Comparison of ENCODE assay signal across 8 cellular contexts in genomic region chr5:72366324-72366976, GRCh38. TPM values are rescaled to one million over a fixed set of nuclear protein-coding genes. Genes with fewer than 3 reads are reported as not detected.
DNase-seq lines count a peak whose midpoint lies in the region; ATAC-seq and TF ChIP-seq lines count a peak whose summit lies in the region.

No MANE protein-coding gene starts in this region.

- no peak overlapping the region for H3K27ac ChIP-seq in ovary

- DNase-seq in Caco-2 (peak; percentile 73 to 76), GM19238 (ENCODE audit: insufficient read length, low spot score) (peak; percentile 23), NCI-H748 treated with DMSO at 0.1 percent for 48 hours (lab: John Stamatoyannopoulos, UW) (peak; percentile 70), germinal center (ENCODE audit: low spot score) (peak; percentile 23), ovary (peak; percentile 45 to 76 (median 48)), mesenteric fat pad (ENCODE audit: low spot score) (no peak)
- DNase-seq in activated T-cell treated with anti-CD3 and anti-CD28 coated beads, Interleukin-2, amount 50 U/mL, for 72 hours = peak; percentile 36 to 38

- no peak overlapping the region for H3K27ac Mint-ChIP-seq in Caco-2 (ENCODE audit: unreplicated experiment)
- H3K27ac Mint-ChIP-seq in activated T-cell treated with anti-CD3 and anti-CD28 coated beads, Interleukin-2, amount 50 U/mL, for 72 hours = no peak overlapping the region

- H3K4me3 ChIP-seq in Caco-2 (ENCODE audit: low read depth, low read length) (no peak overlapping the region), ovary (no peak overlapping the region)

- H3K4me1 Mint-ChIP-seq in Caco-2 (ENCODE audit: low read depth, unreplicated experiment) = no peaks in the 10 kb centered on the region
- H3K4me1 Mint-ChIP-seq in activated T-cell treated with anti-CD3 and anti-CD28 coated beads, Interleukin-2, amount 50 U/mL, for 72 hours (ENCODE audit: low read depth) = peaks cover 6% of the 10 kb centered on the region

- no peaks in the 10 kb centered on the region for H3K36me3 ChIP-seq in Caco-2 (ENCODE audit: control insufficient read depth, insufficient read depth, low read length)
- H3K36me3 ChIP-seq in ovary = no peaks in the 10 kb centered on the region

- H3K27me3 ChIP-seq in Caco-2 (replicated peaks; ENCODE audit: control insufficient read depth, insufficient read depth, low read length) = no peaks in the 10 kb centered on the region
- H3K27me3 ChIP-seq in ovary = no peaks in the 10 kb centered on the region

- H3K4me1 ChIP-seq in Caco-2 = peaks cover 12% of the 10 kb centered on the region; the same call in 1 of the 2 replicates
- H3K4me1 ChIP-seq in ovary (ENCODE audit: insufficient read depth) = no peaks in the 10 kb centered on the region

- TF ChIP-seq POLR2A in ovary (IDR thresholded peaks at IDR 0.05) = no peak

- BruUV-seq in Caco-2 (replicated peaks; lab: Mats Ljungman, UMichigan) = no TSS peak

- no peaks in the 10 kb centered on the region for H3K9me3 ChIP-seq in Caco-2
- no peaks in the 10 kb centered on the region for H3K9me3 ChIP-seq in ovary

- no peaks in the 10 kb centered on the region for H3K36me3 Mint-ChIP-seq in Caco-2 (ENCODE audit: insufficient read depth, unreplicated experiment)
- peaks cover 7 to 9% of the 10 kb centered on the region in 2 donors for H3K36me3 Mint-ChIP-seq in activated T-cell treated with anti-CD3 and anti-CD28 coated beads, Interleukin-2, amount 50 U/mL, for 72 hours (ENCODE audit: insufficient read depth in 2 of 2)

- TF ChIP-seq CTCF in Caco-2 (IDR thresholded peaks at IDR 0.05; ENCODE audit: insufficient read depth in 1 of 2, low read depth in 1 of 2, low read length in 1 of 2, severe bottlenecking in 1 of 2, unreplicated experiment in 1 of 2) (peak; percentile 64 to 76), ovary (IDR thresholded peaks at IDR 0.05) (peak; percentile 38 to 86 (median 69))

- TF ChIP-seq EP300 in ovary (IDR thresholded peaks at IDR 0.05) = no peak

- CTCF ChIA-PET in Caco-2 (lab: Charles Lee) = interaction anchor here (0.6 to 1.9 kb wide), 9 partner anchors 42 to 680 kb away, joined by 3 to 30 read pairs (median 4); no protein-coding TSS in a partner anchor

- H3K27me3 Mint-ChIP-seq in Caco-2 (ENCODE audit: insufficient read depth, unreplicated experiment) = no peaks in the 10 kb centered on the region
- no peaks in the 10 kb centered on the region for H3K27me3 Mint-ChIP-seq in activated T-cell treated with anti-CD3 and anti-CD28 coated beads, Interleukin-2, amount 50 U/mL, for 72 hours (ENCODE audit: low read depth)

- POLR2A ChIA-PET in Caco-2 (lab: Charles Lee) = no interaction called here

- H3K4me3 Mint-ChIP-seq in Caco-2 (ENCODE audit: unreplicated experiment) = no peak overlapping the region
- H3K4me3 Mint-ChIP-seq in activated T-cell treated with anti-CD3 and anti-CD28 coated beads, Interleukin-2, amount 50 U/mL, for 72 hours = no peak overlapping the region

- no peaks in the 10 kb centered on the region for H3K9me3 Mint-ChIP-seq in Caco-2 (ENCODE audit: unreplicated experiment)
- no peaks in the 10 kb centered on the region for H3K9me3 Mint-ChIP-seq in activated T-cell treated with anti-CD3 and anti-CD28 coated beads, Interleukin-2, amount 50 U/mL, for 72 hours

- intact Hi-C loops in Caco-2 (cut with micrococcal nuclease; ENCODE audit: unreplicated experiment) = loop anchor here (1.0 kb wide), 4 partner anchors 158 to 482 kb away; no protein-coding TSS in a partner anchor
- intact Hi-C loops in ovary (cut with DNase I) = loop anchor here in 2 of 4 donors (5.0 kb wide), 1 partner anchor 156 kb away; no protein-coding TSS in a partner anchor

- ATAC-seq in HG03354 (IDR thresholded peaks at IDR 0.05; ENCODE audit: poor library complexity, severe bottlenecking, unreplicated experiment) = peak; percentile 87
- ATAC-seq in activated T-cell treated with anti-CD3 and anti-CD28 coated beads, Interleukin-2, amount 50 U/mL, for 72 hours (replicated peaks in 1 of 2) = peak in 1 of 2 donors; percentile 61

- 23 to 27% (median 25%) methylated on average over 7 of the region's 7 CpGs for WGBS in ovary, 3 donors

RNA-seq across cellular contexts. Expression of gene PTCD2, which starts 46.3 kb away (rescaled TPM):
- 11.6 and 12.5 TPM in 2 replicates for total RNA-seq in Caco-2 (2022)
- total RNA-seq in activated T-cell treated with anti-CD3 and anti-CD28 coated beads, Interleukin-2, amount 50 U/mL, for 72 hours = 10 to 100 TPM; 13.8 to 19.9 TPM
- total RNA-seq in ovary = 10 to 100 TPM in 2 of 7 donors, 1 to 10 TPM in 5; 4.9 to 12.9 (median 7.9) TPM
- 1 to 10 TPM; 3.3 to 7.3 TPM for polyA plus RNA-seq in ovary
- 7.6 TPM for total RNA-seq in mesenteric fat pad

RNA-seq across cellular contexts. Expression of gene MRPS27, which starts 46.4 kb away (rescaled TPM):
- total RNA-seq in Caco-2 (2022) (71.1 and 83.8 TPM in 2 replicates), ovary (10 to 100 TPM; 48.5 to 66.9 (median 57.9) TPM), mesenteric fat pad (41.1 TPM)
- total RNA-seq in activated T-cell treated with anti-CD3 and anti-CD28 coated beads, Interleukin-2, amount 50 U/mL, for 72 hours = 10 to 100 TPM; 80.5 to 83.7 TPM
- 100 to 1,000 TPM in 1 of 2 donors, 10 to 100 TPM in 1; 33.4 to 108 TPM for polyA plus RNA-seq in ovary
